11 cellular contexts compared by ENCODE assay signal in genomic region chr6:43695078-43695966, GRCh38. TPM values are rescaled to one million over a fixed set of nuclear protein-coding genes. Genes with fewer than 3 reads are reported as not detected.
DNase-seq lines count a peak whose midpoint lies in the region; ATAC-seq and TF ChIP-seq lines count a peak whose summit lies in the region.
"Had no signal": no experiment of that assay in that cellular context is flagged by ENCODE, and none has a peak within 500 bp of the region (broad histone marks: within the 10 kb centered on the region; RNA-seq: fewer than 3 reads in every experiment).

No MANE protein-coding gene starts in this region.

- peak overlapping the region; percentile 81 for H3K56ac ChIP-seq in mesendoderm (ENCODE audit: low read length)

- H2BK5ac ChIP-seq in mesendoderm (ENCODE audit: low read length): no peak overlapping the region

- intact Hi-C loops in Right ventricle myocardium superior (cut with DNase I): no loop called here
- intact Hi-C loops in cardiac septum (cut with DNase I): no loop called here
- intact Hi-C loops in OCI-LY7 (cut with micrococcal nuclease; ENCODE audit: unreplicated experiment): no loop called here
- intact Hi-C loops in CD4-positive, alpha-beta T cell (cut with DNase I, micrococcal nuclease): no loop called here

- H3K4me3 ChIP-seq in mesendoderm (ENCODE audit: low read length) (no peak overlapping the region), OCI-LY7 (ENCODE audit: low read depth, low read length, poor library complexity, severe bottlenecking) (no peak overlapping the region)
- H3K4me3 ChIP-seq: right lobe of liver had no signal

- H3K79me1 ChIP-seq in mesendoderm (ENCODE audit: low read length): no peaks in the 10 kb centered on the region

- H2AK5ac ChIP-seq in mesendoderm (ENCODE audit: low read length): no peak overlapping the region

- no peaks in the 10 kb centered on the region for H3K9me3 ChIP-seq in OCI-LY7 (ENCODE audit: low read length)
- H3K9me3 ChIP-seq in CD4-positive, alpha-beta T cell (ENCODE audit: control insufficient read depth, low read length): no peaks in the 10 kb centered on the region
- H3K9me3 ChIP-seq: right lobe of liver had no signal

- H3K36me3 Mint-ChIP-seq in WTC11: no peaks in the 10 kb centered on the region; the same call in 1 of the 2 replicates
- no peaks in the 10 kb centered on the region for H3K36me3 Mint-ChIP-seq in CD4-positive, alpha-beta T cell (ENCODE audit: low read depth)

- no peak overlapping the region for H4K8ac ChIP-seq in mesendoderm (ENCODE audit: low read depth, low read length)

- no peak overlapping the region for H2AFZ ChIP-seq in OCI-LY7 (ENCODE audit: low read length)

- H3K9me3 Mint-ChIP-seq in WTC11: no peaks in the 10 kb centered on the region
- no peaks in the 10 kb centered on the region for H3K9me3 Mint-ChIP-seq in CD4-positive, alpha-beta T cell
- H3K9me3 Mint-ChIP-seq: HFFc6 had no signal

- H3K27ac ChIP-seq in mesendoderm (ENCODE audit: low read depth, low read length) (no peak overlapping the region), OCI-LY7 (ENCODE audit: low read depth, low read length, poor library complexity, severe bottlenecking) (no peak overlapping the region)
- no peak overlapping the region for H3K27ac ChIP-seq in CD4-positive, alpha-beta T cell (ENCODE audit: low read depth, low read length)
- H3K27ac ChIP-seq: right lobe of liver had no signal

- peaks cover 44% of the 10 kb centered on the region for H3K4me1 Mint-ChIP-seq in WTC11
- no peaks in the 10 kb centered on the region for H3K4me1 Mint-ChIP-seq in CD4-positive, alpha-beta T cell (ENCODE audit: low read depth)

- no peaks in the 10 kb centered on the region for H3K27me3 ChIP-seq in mesendoderm (ENCODE audit: insufficient read depth, low read length, poor library complexity)
- no peaks in the 10 kb centered on the region for H3K27me3 ChIP-seq in CD4-positive, alpha-beta T cell (ENCODE audit: control insufficient read depth, insufficient read depth, low read length)

- BruUV-seq in OCI-LY7 (replicated peaks; lab: Mats Ljungman, UMichigan): no TSS peak

- no peak overlapping the region for H3K23ac ChIP-seq in mesendoderm (ENCODE audit: low read length)

- H3K9ac ChIP-seq in mesendoderm (ENCODE audit: low read length): peak overlapping the region; percentile 14

- H3K4me2 ChIP-seq in mesendoderm (ENCODE audit: low read length): no peak overlapping the region
- no peak overlapping the region for H3K4me2 ChIP-seq in OCI-LY7 (ENCODE audit: low read length)

- H4K5ac ChIP-seq in mesendoderm (ENCODE audit: low read length): peak overlapping the region; percentile 64

- no peak overlapping the region for H2BK15ac ChIP-seq in mesendoderm (replicated peaks; ENCODE audit: low read depth)

- H3K36me3 ChIP-seq in mesendoderm (ENCODE audit: control insufficient read depth, insufficient read depth, low read length) (no peaks in the 10 kb centered on the region), OCI-LY7 (ENCODE audit: insufficient read depth, low read length) (no peaks in the 10 kb centered on the region)
- H3K36me3 ChIP-seq: right lobe of liver had no signal

- peak overlapping the region; percentile 69 for H3K27ac Mint-ChIP-seq in WTC11
- H3K27ac Mint-ChIP-seq in CD4-positive, alpha-beta T cell: no peak overlapping the region
- H3K27ac Mint-ChIP-seq: HFFc6 had no signal

- H3K79me2 ChIP-seq in mesendoderm (ENCODE audit: control insufficient read depth, insufficient read depth, low read length): no peaks in the 10 kb centered on the region
- H3K79me2 ChIP-seq in OCI-LY7 (ENCODE audit: insufficient read depth, low read depth, low read length): no peaks in the 10 kb centered on the region

- no peak overlapping the region for H3K4ac ChIP-seq in mesendoderm (ENCODE audit: low read depth, low read length)

- H2BK120ac ChIP-seq in mesendoderm (ENCODE audit: low read depth, low read length): no peak overlapping the region

- H3K4me1 ChIP-seq in mesendoderm (ENCODE audit: control insufficient read depth, low read depth, low read length) (peaks cover 20% of the 10 kb centered on the region), OCI-LY7 (ENCODE audit: insufficient read depth, low read length, poor library complexity, severe bottlenecking) (no peaks in the 10 kb centered on the region)
- H3K4me1 ChIP-seq: right lobe of liver had no signal

- H3K4me3 Mint-ChIP-seq in WTC11: no peak overlapping the region
- H3K4me3 Mint-ChIP-seq in CD4-positive, alpha-beta T cell: no peak overlapping the region
- H3K4me3 Mint-ChIP-seq: HFFc6 had no signal

- no CpG with 5 or more reads among the region's 12 CpGs for WGBS in mesendoderm (ENCODE audit: extremely low coverage, insufficient coverage, low lambda C conversion rate)

- no peak overlapping the region for H3K18ac ChIP-seq in mesendoderm (ENCODE audit: low read length)

- POLR2A ChIA-PET in WTC11 (lab: Charles Lee): interaction anchor here (0.9 to 1.3 kb wide), 3 partner anchors 27 to 50 kb away, joined by 3 to 5 read pairs (median 4); partner anchors contain the start of gene RSPH9
- POLR2A ChIA-PET in OCI-LY7 (lab: Charles Lee): no interaction called here
- POLR2A ChIA-PET in CD4-positive, alpha-beta T cell (lab: Charles Lee): no interaction called here

- CTCF ChIA-PET in WTC11 (lab: Charles Lee): interaction anchor here (0.8 to 3.3 kb wide), 7 partner anchors 25 to 384 kb away, joined by 3 to 12 read pairs (median 4); partner anchors contain the start of gene VEGFA
- CTCF ChIA-PET in OCI-LY7 (lab: Charles Lee; ENCODE audit: unreplicated experiment): no interaction called here
- CTCF ChIA-PET in CD4-positive, alpha-beta T cell (lab: Charles Lee): no interaction called here

- no peaks in the 10 kb centered on the region for H3K9me2 ChIP-seq in OCI-LY7 (ENCODE audit: insufficient read depth, low read length)

- DNase-seq in Right ventricle myocardium superior: no peak
- DNase-seq in cardiac septum (ENCODE audit: low spot score): no peak
- peak; percentile 73 for DNase-seq in WTC11 (ENCODE audit: low spot score)
- peak; percentile 50 for DNase-seq in mesendoderm
- DNase-seq in cerebellum (ENCODE audit: low spot score): no peak
- DNase-seq in OCI-LY7 (ENCODE audit: low spot score): no peak
- no peak for DNase-seq in CD4-positive, alpha-beta T cell
- DNase-seq: HFFc6, NCI-H2081 treated with DMSO at 0.1 percent for 48 hours, right lobe of liver had no signal

- TF ChIP-seq CTCF in WTC11 (IDR thresholded peaks at IDR 0.05) (no peak), OCI-LY7 (conservative IDR thresholded peaks at IDR 0.05; ENCODE audit: low read length) (no peak)
- TF ChIP-seq CTCF in CD4-positive, alpha-beta T cell (IDR thresholded peaks at IDR 0.05): no peak

- no peaks in the 10 kb centered on the region for H4K20me1 ChIP-seq in OCI-LY7 (ENCODE audit: insufficient read depth, low read length)

- H3K27me3 Mint-ChIP-seq in WTC11 (ENCODE audit: low read depth): no peaks in the 10 kb centered on the region; the same call in 1 of the 2 replicates
- peaks cover 20% of the 10 kb centered on the region for H3K27me3 Mint-ChIP-seq in CD4-positive, alpha-beta T cell

- ATAC-seq in Right ventricle myocardium superior (ENCODE audit: poor library complexity): peak; percentile 63
- peak; percentile 73 for ATAC-seq in WTC11
- no peak for ATAC-seq in HG03159 (IDR thresholded peaks at IDR 0.05; ENCODE audit: unreplicated experiment)
- ATAC-seq in CD4-positive, alpha-beta T cell (ENCODE audit: poor library complexity): no peak

TF ChIP-seq in WTC11, 78 proteins besides CTCF, POLR2A, EP300 and RAD21 (continues in another document):
- TF ChIP-seq PRDM15 (CRISPR knock-in tag; IDR thresholded peaks at IDR 0.05): no peak

RNA-seq across cellular contexts. Expression of gene MRPS18A, which starts 7.7 kb away (rescaled TPM):
- total RNA-seq in Right ventricle myocardium superior (39.5 TPM), cardiac septum (38.4 TPM), WTC11 (2021) (58.6 to 61.6 TPM (median 59.1 TPM) in 3 replicates), cerebellum (17.0 TPM), OCI-LY7 (2022) (54.7 and 61.6 TPM in 2 replicates)
- 72.3 TPM for polyA plus RNA-seq in mesendoderm (2013, experiment 1 of 2)
- polyA plus RNA-seq in mesendoderm (2013, experiment 2 of 2): 71.9 TPM
- total RNA-seq in OCI-LY7 (2014; rRNA removed; shearing (Covaris generic)): 57.3 and 86.1 TPM in 2 replicates
- 10 to 100 TPM; 26.1 to 27.7 TPM for total RNA-seq in CD4-positive, alpha-beta T cell

RNA-seq across cellular contexts. Expression of gene RSPH9, which starts 50.5 kb away (rescaled TPM):
- total RNA-seq in Right ventricle myocardium superior (0.16 TPM), cardiac septum (0.24 TPM), WTC11 (2021) (0.16 to 0.35 TPM (median 0.32 TPM) in 3 replicates), cerebellum (3.4 TPM), OCI-LY7 (2022) (not detected in 2 replicates)
- 0.08 TPM for polyA plus RNA-seq in mesendoderm (2013, experiment 1 of 2)
- polyA plus RNA-seq in mesendoderm (2013, experiment 2 of 2): 0.03 TPM
- total RNA-seq in OCI-LY7 (2014; rRNA removed; shearing (Covaris generic)): 0.28 TPM in 1 of 2 replicates, not detected in the other
- total RNA-seq in CD4-positive, alpha-beta T cell: not detected
- total RNA-seq: right lobe of liver had no signal

RNA-seq across cellular contexts. Expression of gene MAD2L1BP, which starts 59.7 kb away (rescaled TPM):
- total RNA-seq in Right ventricle myocardium superior (26.1 TPM), cardiac septum (25.5 TPM), WTC11 (2021) (28.6 to 31.6 TPM (median 30.1 TPM) in 3 replicates), cerebellum (11.9 TPM), OCI-LY7 (2022) (33.5 and 43.3 TPM in 2 replicates)
- 34.1 TPM for polyA plus RNA-seq in mesendoderm (2013, experiment 1 of 2)
- 33.3 TPM for polyA plus RNA-seq in mesendoderm (2013, experiment 2 of 2)
- total RNA-seq in OCI-LY7 (2014; rRNA removed; shearing (Covaris generic)): 24.0 and 30.8 TPM in 2 replicates
- 10 to 100 TPM; 36.6 to 39.2 TPM for total RNA-seq in CD4-positive, alpha-beta T cell

Comparison
In these comparisons a context has a peak if more than half of its experiments do, and no peak if none do; other contexts are left out.
1. ATAC-seq: peak in Right ventricle myocardium superior (single experiment) and WTC11 (single experiment); none in HG03159 (single experiment) and CD4-positive, alpha-beta T cell (single experiment).
2. DNase-seq: peak in WTC11 (single experiment) and mesendoderm (single experiment); none in Right ventricle myocardium superior (single experiment), cardiac septum (single experiment), cerebellum (single experiment), OCI-LY7 (single experiment) and CD4-positive, alpha-beta T cell (0 of 10).